Comparison of ENCODE assay signal across 31 cellular contexts in genomic region chr14:78747809-78748208, GRCh38.
"Had no signal": no experiment of that assay in that cellular context is flagged by ENCODE, and none has a peak within 500 bp of the region (broad histone marks: within the 10 kb centered on the region; RNA-seq: fewer than 3 reads in every experiment).

No MANE protein-coding gene starts in this region.

- H3K4me1 ChIP-seq: body of pancreas, breast epithelium, SJCRH30 had no signal

- H3K4me3 ChIP-seq: body of pancreas, breast epithelium, SJCRH30, SK-N-MC had no signal

- FAIRE-seq: astrocyte, TTC549 had no signal

- H3K4me1 Mint-ChIP-seq: activated CD4-positive, alpha-beta T cell treated with anti-CD3 and anti-CD28 coated beads for 36 hours; activated CD4-positive, alpha-beta T cell treated with anti-CD3 and anti-CD28 coated beads, Interleukin-2, amount 10 ng/mL, durations not matched to agents 7 days and 5 days; activated naive CD4-positive, alpha-beta T cell treated with anti-CD3 and anti-CD28 coated beads, Interleukin-2, amount 50 U/mL, for 24 hours; activated naive CD8-positive, alpha-beta T cell treated with anti-CD3 and anti-CD28 coated beads, Interleukin-2, amount 10 ng/mL, durations not matched to agents 7 days and 5 days had no signal

- H3K36me3 Mint-ChIP-seq: activated naive CD4-positive, alpha-beta T cell treated with anti-CD3 and anti-CD28 coated beads, Interleukin-2, amount 50 U/mL, for 24 hours; activated naive CD8-positive, alpha-beta T cell treated with anti-CD3 and anti-CD28 coated beads, Interleukin-2, amount 10 ng/mL, durations not matched to agents 7 days and 5 days; WTC11 had no signal

- H3K4me3 Mint-ChIP-seq: activated CD4-positive, alpha-beta T cell treated with anti-CD3 and anti-CD28 coated beads for 36 hours; activated CD4-positive, alpha-beta T cell treated with anti-CD3 and anti-CD28 coated beads, Interleukin-2, amount 10 ng/mL, durations not matched to agents 7 days and 5 days; activated CD8-positive, alpha-beta T cell treated with anti-CD3 and anti-CD28 coated beads, Interleukin-2, amount 10 ng/mL, durations not matched to agents 7 days and 5 days; activated naive CD4-positive, alpha-beta T cell treated with anti-CD3 and anti-CD28 coated beads, Interleukin-2, amount 50 U/mL, for 24 hours; activated naive CD8-positive, alpha-beta T cell treated with anti-CD3 and anti-CD28 coated beads, Interleukin-2, amount 10 ng/mL, durations not matched to agents 7 days and 5 days; activated T-cell treated with anti-CD3 and anti-CD28 coated beads, Interleukin-2, amount 50 U/mL, for 24 hours; T-helper 2 cell treated with Interferon-gamma antibody and Interleukin-4, amounts not matched to agents 5 μg/mL and 100 μg/mL, for 36 hours; WTC11 had no signal

- H3K27me3 ChIP-seq: body of pancreas, breast epithelium, SJCRH30 had no signal

- H3K27me3 Mint-ChIP-seq: activated CD4-positive, alpha-beta T cell treated with anti-CD3 and anti-CD28 coated beads for 36 hours; activated CD4-positive, alpha-beta T cell treated with anti-CD3 and anti-CD28 coated beads, Interleukin-2, amount 10 ng/mL, durations not matched to agents 7 days and 5 days; activated naive CD8-positive, alpha-beta T cell treated with anti-CD3 and anti-CD28 coated beads, Interleukin-2, amount 10 ng/mL, durations not matched to agents 7 days and 5 days; activated T-cell treated with anti-CD3 and anti-CD28 coated beads, Interleukin-2, amount 50 U/mL, for 24 hours had no signal

- ATAC-seq: activated CD4-positive, alpha-beta T cell treated with anti-CD3 and anti-CD28 coated beads for 36 hours; activated CD4-positive, CD25-positive, alpha-beta regulatory T cell treated with anti-CD3 and anti-CD28 coated beads, Interleukin-2, amount 50 U/mL, for 24 hours; activated CD8-positive, alpha-beta T cell treated with anti-CD3 and anti-CD28 coated beads, Interleukin-2, amount 10 ng/mL, durations not matched to agents 7 days and 5 days; body of pancreas; WTC11 had no signal

- H3K36me3 ChIP-seq: breast epithelium, SJCRH30 had no signal

- H3K27ac Mint-ChIP-seq: activated CD4-positive, alpha-beta T cell treated with anti-CD3 and anti-CD28 coated beads for 36 hours; activated CD4-positive, alpha-beta T cell treated with anti-CD3 and anti-CD28 coated beads, Interleukin-2, amount 10 ng/mL, durations not matched to agents 7 days and 5 days; activated CD8-positive, alpha-beta T cell treated with anti-CD3 and anti-CD28 coated beads, Interleukin-2, amount 10 ng/mL, durations not matched to agents 7 days and 5 days; activated naive CD4-positive, alpha-beta T cell treated with anti-CD3 and anti-CD28 coated beads, Interleukin-2, amount 50 U/mL, for 24 hours; activated naive CD8-positive, alpha-beta T cell treated with anti-CD3 and anti-CD28 coated beads, Interleukin-2, amount 10 ng/mL, durations not matched to agents 7 days and 5 days; activated T-cell treated with anti-CD3 and anti-CD28 coated beads, Interleukin-2, amount 50 U/mL, for 24 hours; activated T-helper 2 cell treated with anti-CD3 and anti-CD28 coated beads, Interferon-gamma antibody, Interleukin-2, Interleukin-4, amounts not matched to agents 10 μg/mL and 5 μg/mL and 100 μg/mL, durations not matched to agents 14 hours and 24 hours and 36 hours; T-helper 2 cell treated with Interferon-gamma antibody and Interleukin-4, amounts not matched to agents 5 μg/mL and 100 μg/mL, for 36 hours; WTC11 had no signal

- DNase-seq: activated CD4-positive, alpha-beta T cell treated with anti-CD3 and anti-CD28 coated beads for 36 hours; activated CD4-positive, alpha-beta T cell treated with anti-CD3 and anti-CD28 coated beads, Interleukin-2, amount 10 ng/mL, durations not matched to agents 7 days and 5 days; activated CD4-positive, alpha-beta T cell treated with anti-CD3 and anti-CD28 coated beads, Interleukin-2, amount 50 U/mL, for 48 hours; activated CD8-positive, alpha-beta T cell treated with anti-CD3 and anti-CD28 coated beads, Interleukin-2, amount 10 ng/mL, durations not matched to agents 7 days and 5 days; activated gamma-delta T cell; activated naive CD4-positive, alpha-beta T cell treated with Interleukin-2 at 50 U/mL for 16 hours; activated naive CD8-positive, alpha-beta T cell treated with anti-CD3 and anti-CD28 coated beads, Interleukin-2, amount 10 ng/mL, durations not matched to agents 7 days and 5 days; activated T-cell treated with anti-CD3 and anti-CD28 coated beads, Interleukin-2, amount 50 U/mL, for 24 hours; body of pancreas; NCI-H1105; NCI-H1417 treated with DMSO at 0.1 percent for 48 hours; NCI-H187 treated with DMSO at 0.1 percent for 48 hours; NCI-H2081; NCI-H2171 treated with DMSO at 0.1 percent for 48 hours; NCI-H2227 treated with DMSO at 0.1 percent for 48 hours; NCI-H446; NCI-H510A treated with DMSO at 0.1 percent for 48 hours; NCI-H526 treated with DMSO at 0.1 percent for 48 hours; NCI-H774; NK-92 treated with Interleukin-12 subunit alpha and Interleukin-12 subunit beta, amount 100 ng/mL, for 24 hours; SHP77; SJCRH30 had no signal

- H3K27ac ChIP-seq: body of pancreas, breast epithelium, SJCRH30, SK-N-MC had no signal

- H3K9me3 ChIP-seq: body of pancreas, breast epithelium, SJCRH30 had no signal
